8 cellular contexts compared by ENCODE assay signal in genomic region chr20:62409935-62410741, GRCh38. TPM values are rescaled to one million over a fixed set of nuclear protein-coding genes. Genes with fewer than 3 reads are reported as not detected.
DNase-seq lines count a peak whose midpoint lies in the region; ATAC-seq and TF ChIP-seq lines count a peak whose summit lies in the region.

No MANE protein-coding gene starts in this region.

- no peak overlapping the region for H3K4me3 Mint-ChIP-seq in activated T-cell treated with anti-CD3 and anti-CD28 coated beads, Interleukin-2, amount 50 U/mL, for 24 hours

- no peak overlapping the region for H3K27ac Mint-ChIP-seq in activated T-cell treated with anti-CD3 and anti-CD28 coated beads, Interleukin-2, amount 50 U/mL, for 24 hours

- no peak overlapping the region for H3K4me3 ChIP-seq in BJ (ENCODE audit: low read depth, low read length)
- no peak overlapping the region for H3K4me3 ChIP-seq in H7 (ENCODE audit: insufficient read depth, low read depth, low read length)
- H3K4me3 ChIP-seq in left ventricle myocardium inferior: no peak overlapping the region
- no peak overlapping the region for H3K4me3 ChIP-seq in lower leg skin (ENCODE audit: low read depth, poor library complexity, severe bottlenecking)

- intact Hi-C loops in left ventricle myocardium inferior (cut with micrococcal nuclease) (no loop called here), lower leg skin (cut with DNase I; ENCODE audit: low total_unique reads) (loop anchor here (10.0 kb wide), 1 partner anchor 395 kb away; the partner anchor contains the start of gene OGFR)

- WGBS in lower leg skin, 2 donors: 4 to 11% methylated on average over 21 to 24 of the region's 30 CpGs

- peaks cover 2% of the 10 kb centered on the region for H3K36me3 Mint-ChIP-seq in activated T-cell treated with anti-CD3 and anti-CD28 coated beads, Interleukin-2, amount 50 U/mL, for 24 hours (ENCODE audit: low read depth)

- no peak for DNase-seq in BJ (ENCODE audit: low read depth)
- peak; percentile 97 for DNase-seq in H7
- peak; percentile 40 to 80 for DNase-seq in NCI-H524 (lab: John Stamatoyannopoulos, UW)
- peak; percentile 60 for DNase-seq in activated T-cell treated with anti-CD3 and anti-CD28 coated beads, Interleukin-2, amount 50 U/mL, for 24 hours
- peak; percentile 43 for DNase-seq in left ventricle myocardium inferior
- peak; percentile 42 for DNase-seq in stimulated activated CD4-positive, alpha-beta T cell treated with anti-CD3 and anti-CD28 coated beads, Interleukin-4, amount 100 ng/mL, for 1 hour
- no peak for DNase-seq in lower leg skin (ENCODE audit: low spot score in 2 of 2)

- no peaks in the 10 kb centered on the region for H3K27me3 ChIP-seq in BJ (ENCODE audit: control insufficient read depth, insufficient read depth, low read length)
- H3K27me3 ChIP-seq in H7 (ENCODE audit: control insufficient read depth, insufficient read depth, low read length): peaks cover 2% of the 10 kb centered on the region
- peaks cover 6% of the 10 kb centered on the region for H3K27me3 ChIP-seq in left ventricle myocardium inferior (ENCODE audit: low read depth)

- H3K27ac ChIP-seq in left ventricle myocardium inferior (replicated peaks): no peak overlapping the region

- H3K9me3 ChIP-seq in left ventricle myocardium inferior (replicated peaks): no peaks in the 10 kb centered on the region

- peaks cover 27% of the 10 kb centered on the region for H3K4me1 Mint-ChIP-seq in activated T-cell treated with anti-CD3 and anti-CD28 coated beads, Interleukin-2, amount 50 U/mL, for 24 hours (ENCODE audit: low read depth)

- peaks cover 34% of the 10 kb centered on the region for H3K4me1 ChIP-seq in left ventricle myocardium inferior

- H3K36me3 ChIP-seq in BJ (ENCODE audit: control insufficient read depth, insufficient read depth, low read length) (no peaks in the 10 kb centered on the region), H7 (replicated peaks; ENCODE audit: control insufficient read depth, insufficient read depth, low read length) (no peaks in the 10 kb centered on the region), left ventricle myocardium inferior (no peaks in the 10 kb centered on the region)

- POLR2A ChIA-PET in BJ (lab: Charles Lee): no interaction called here

- TF ChIP-seq CTCF in BJ (IDR thresholded peaks at IDR 0.05; ENCODE audit: insufficient read depth, low read depth, low read length) (peak; percentile 48), left ventricle myocardium inferior (IDR thresholded peaks at IDR 0.05; ENCODE audit: borderline replicate concordance) (peak; percentile 66), lower leg skin (IDR thresholded peaks at IDR 0.05) (no peak)

- no peaks in the 10 kb centered on the region for H3K27me3 Mint-ChIP-seq in activated T-cell treated with anti-CD3 and anti-CD28 coated beads, Interleukin-2, amount 50 U/mL, for 24 hours

- no peak for TF ChIP-seq POLR2A in lower leg skin (IDR thresholded peaks at IDR 0.05)

- no peaks in the 10 kb centered on the region for H3K9me3 Mint-ChIP-seq in activated T-cell treated with anti-CD3 and anti-CD28 coated beads, Interleukin-2, amount 50 U/mL, for 24 hours

- ATAC-seq in GM21360 (IDR thresholded peaks at IDR 0.05; ENCODE audit: unreplicated experiment): no peak

- CTCF ChIA-PET in BJ (lab: Yijun Ruan, JAX): interaction anchor here (0.9 to 2.4 kb wide), 3 partner anchors 13 to 381 kb away, joined by 3 to 6 read pairs (median 4); no protein-coding TSS in a partner anchor

RNA-seq across cellular contexts. Expression of gene CABLES2, which starts 3.1 kb away (rescaled TPM):
- 3.6 and 4.8 TPM in 2 replicates for polyA plus RNA-seq in BJ (2011; rRNA removed)
- 4.2 and 5.3 TPM in 2 replicates for polyA minus RNA-seq in BJ (2011; rRNA and poly(A)+ RNA removed)
- total RNA-seq in H7 (2014; rRNA removed; shearing (Covaris generic)): 7.7 and 8.3 TPM in 2 replicates
- total RNA-seq in left ventricle myocardium inferior (12.0 TPM), lower leg skin (1 to 10 TPM; 2.8 to 5.3 (median 3.7) TPM)

RNA-seq across cellular contexts. Expression of gene RBBP8NL, which starts 17.2 kb away (rescaled TPM):
- not detected in 2 replicates for polyA plus RNA-seq in BJ (2011; rRNA removed)
- polyA minus RNA-seq in BJ (2011; rRNA and poly(A)+ RNA removed): not detected in 2 replicates
- total RNA-seq in H7 (2014; rRNA removed; shearing (Covaris generic)): not detected in 2 replicates
- not detected for total RNA-seq in left ventricle myocardium inferior
- 1 to 10 TPM; 4.3 to 8.5 (median 6.3) TPM for total RNA-seq in lower leg skin

RNA-seq across cellular contexts. Expression of gene RPS21, which starts 23.2 kb away (rescaled TPM):
- polyA plus RNA-seq in BJ (2011; rRNA removed): 3,553 and 3,818 TPM in 2 replicates
- polyA minus RNA-seq in BJ (2011; rRNA and poly(A)+ RNA removed): 619 and 903 TPM in 2 replicates
- 877 and 1,118 TPM in 2 replicates for total RNA-seq in H7 (2014; rRNA removed; shearing (Covaris generic))
- total RNA-seq in left ventricle myocardium inferior: 661 TPM
- 1,000 to 10,000 TPM; 1,664 to 5,734 (median 2,155) TPM for total RNA-seq in lower leg skin

RNA-seq across cellular contexts. Expression of gene LAMA5, which starts 43.0 kb away (rescaled TPM):
- polyA plus RNA-seq in BJ (2011; rRNA removed): 0.82 and 1.1 TPM in 2 replicates
- 0.72 and 2.9 TPM in 2 replicates for polyA minus RNA-seq in BJ (2011; rRNA and poly(A)+ RNA removed)
- total RNA-seq in H7 (2014; rRNA removed; shearing (Covaris generic)): 61.0 and 90.8 TPM in 2 replicates
- total RNA-seq in left ventricle myocardium inferior (70.9 TPM), lower leg skin (100 to 1,000 TPM; 164 to 427 (median 196) TPM)

Comparison
In these comparisons a context has a peak if more than half of its experiments do, and no peak if none do; other contexts are left out.
1. DNase-seq: peak in H7 (single experiment), NCI-H524 (2 of 2), activated T-cell treated with anti-CD3 and anti-CD28 coated beads, Interleukin-2, amount 50 U/mL, for 24 hours (single experiment), left ventricle myocardium inferior (single experiment) and stimulated activated CD4-positive, alpha-beta T cell treated with anti-CD3 and anti-CD28 coated beads, Interleukin-4, amount 100 ng/mL, for 1 hour (single experiment); none in BJ (single experiment) and lower leg skin (0 of 2).
2. CTCF ChIP-seq: peak in BJ (single experiment) and left ventricle myocardium inferior (single experiment); none in lower leg skin (0 of 3).